In genomic region chr1:203267912-203268311, GRCh38 we compare ENCODE assay signal across 7 cellular contexts.
DNase-seq lines count a peak whose midpoint lies in the region; ATAC-seq lines count a peak whose summit lies in the region.

No MANE protein-coding gene starts in this region.

- H3K36me3 ChIP-seq in iPS-15b (ENCODE audit: control insufficient read depth, insufficient read depth, low read length), result no peaks in the 10 kb centered on the region

- peaks cover 24% of the 10 kb centered on the region for H3K4me1 Mint-ChIP-seq in activated naive CD8-positive, alpha-beta T cell (ENCODE audit: low read depth)
- H3K4me1 Mint-ChIP-seq in stimulated activated naive B cell treated with anti-CD40 and anti-IgM and Interleukin-4, amounts not matched to agents 10 μg/mL and 1 μg/mL and 100 μg/mL, for 72 hours, result peaks cover 17 to 51% of the 10 kb centered on the region in 2 donors

- no peaks in the 10 kb centered on the region for H3K27me3 Mint-ChIP-seq in activated naive CD8-positive, alpha-beta T cell
- no peaks in the 10 kb centered on the region for H3K27me3 Mint-ChIP-seq in stimulated activated naive B cell treated with anti-CD40 and anti-IgM and Interleukin-4, amounts not matched to agents 10 μg/mL and 1 μg/mL and 100 μg/mL, for 72 hours

- peak overlapping the region; percentile 92 for H3K4me3 Mint-ChIP-seq in activated naive CD8-positive, alpha-beta T cell
- H3K4me3 Mint-ChIP-seq in stimulated activated naive B cell treated with anti-CD40 and anti-IgM and Interleukin-4, amounts not matched to agents 10 μg/mL and 1 μg/mL and 100 μg/mL, for 72 hours, result peak overlapping the region; percentile 93

- H3K9me3 ChIP-seq in iPS-15b (ENCODE audit: control insufficient read depth, insufficient read depth, low read length), result no peaks in the 10 kb centered on the region

- peak overlapping the region; percentile 67 for H3K9ac ChIP-seq in iPS-15b (ENCODE audit: low read depth, low read length)

- peak; percentile 5 for ATAC-seq in HG02642 (IDR thresholded peaks at IDR 0.05; ENCODE audit: poor library complexity, unreplicated experiment)
- ATAC-seq in stimulated activated naive B cell treated with anti-CD40 and anti-IgM and Interleukin-4, amounts not matched to agents 10 μg/mL and 1 μg/mL and 100 μg/mL, for 72 hours (replicated peaks), result no peak

- no peaks in the 10 kb centered on the region for H3K9me3 Mint-ChIP-seq in activated naive CD8-positive, alpha-beta T cell (ENCODE audit: low read depth)
- H3K9me3 Mint-ChIP-seq in stimulated activated naive B cell treated with anti-CD40 and anti-IgM and Interleukin-4, amounts not matched to agents 10 μg/mL and 1 μg/mL and 100 μg/mL, for 72 hours, result no peaks in the 10 kb centered on the region

- DNase-seq in stimulated activated naive B cell treated with anti-CD40 and anti-IgM and Interleukin-4, amounts not matched to agents 10 μg/mL and 1 μg/mL and 100 μg/mL, for 72 hours, result no peak
- DNase-seq in stimulated activated CD4-positive, alpha-beta T cell treated with anti-CD3 and anti-CD28 coated beads, Interleukin-4, amount 100 ng/mL, for 24 hours, result no peak
- no peak for DNase-seq in C1 segment of cervical spinal cord (lab: John Stamatoyannopoulos, UW)
- DNase-seq in activated effector memory CD4-positive, alpha-beta T cell treated with Interleukin-2 at 50 U/mL for 16 hours, result no peak

- H3K4me3 ChIP-seq in iPS-15b (ENCODE audit: low read depth, low read length), result peak overlapping the region; percentile 89

- H3K27me3 ChIP-seq in iPS-15b (ENCODE audit: control insufficient read depth, insufficient read depth, low read length), result peaks cover 18% of the 10 kb centered on the region

- peak overlapping the region; percentile 84 for H3K27ac Mint-ChIP-seq in activated naive CD8-positive, alpha-beta T cell
- H3K27ac Mint-ChIP-seq in stimulated activated naive B cell treated with anti-CD40 and anti-IgM and Interleukin-4, amounts not matched to agents 10 μg/mL and 1 μg/mL and 100 μg/mL, for 72 hours, result peak overlapping the region; percentile 91

- H3K4me1 ChIP-seq in iPS-15b (ENCODE audit: control insufficient read depth, insufficient read depth, low read length), result peaks cover 3% of the 10 kb centered on the region

- no peaks in the 10 kb centered on the region for H3K36me3 Mint-ChIP-seq in activated naive CD8-positive, alpha-beta T cell
- H3K36me3 Mint-ChIP-seq in stimulated activated naive B cell treated with anti-CD40 and anti-IgM and Interleukin-4, amounts not matched to agents 10 μg/mL and 1 μg/mL and 100 μg/mL, for 72 hours, result no peaks in the 10 kb centered on the region
